Comparison of ENCODE assay signal across 8 cellular contexts in genomic region chrX:70133303-70134115, GRCh38. TPM values are rescaled to one million over a fixed set of nuclear protein-coding genes. Genes with fewer than 3 reads are reported as not detected.
DNase-seq lines count a peak whose midpoint lies in the region; ATAC-seq, FAIRE-seq and TF ChIP-seq lines count a peak whose summit lies in the region.

Gene IGBP1, plus strand, starts transcription at chrX:70133447. Its CDS starts 501 bp downstream, at chrX:70133948.

- TF ChIP-seq CTCF in AG09309 (IDR thresholded peaks at IDR 0.05; ENCODE audit: control insufficient read depth, insufficient read depth, low read depth, low read length, missing control alignments) (peak; percentile 68), activated B cell treated with CpG ODN at 0.5 μM for 24 hours (IDR thresholded peaks at IDR 0.05) (no peak)

- POLR2A ChIA-PET in activated B cell treated with CpG ODN at 0.5 μM for 24 hours (lab: Charles Lee) = interaction anchor here (0.5 to 1.6 kb wide), 13 partner anchors 9 to 1634 kb away, joined by 3 to 14 read pairs (median 3); partner anchors contain the start of genes EFNB1, PJA1, TAF1 and YIPF6

- peak; percentile 41 for DNase-seq in AG09309 (ENCODE audit: low read depth)
- peak; percentile 97 for DNase-seq in NCI-H2227 treated with DMSO at 0.1 percent for 48 hours (lab: John Stamatoyannopoulos, UW)
- DNase-seq in activated B cell treated with CpG ODN at 0.5 μM for 24 hours = peak; percentile 57
- peak in 60 of 61 donors; percentile 14 to 94 (median 68) for DNase-seq in caudate nucleus (lab: John Stamatoyannopoulos, UW)
- DNase-seq in stimulated activated CD4-positive, alpha-beta T cell treated with anti-CD3 and anti-CD28 coated beads, Interleukin-12 subunit alpha, Interleukin-12 subunit beta, amount 100 ng/mL, for 4 hours = peak; percentile 56

- H3K27ac ChIP-seq in caudate nucleus (ENCODE audit: low read depth, low read length) = peak within 1 kb of the TSS; percentile 44

- H3K27me3 Mint-ChIP-seq in activated B cell treated with CpG ODN at 0.5 μM for 24 hours = no peaks in the 10 kb centered on the region

- ATAC-seq in GM18909 (IDR thresholded peaks at IDR 0.05; ENCODE audit: poor library complexity, unreplicated experiment) (peak; percentile 89), HG03175 (IDR thresholded peaks at IDR 0.05; ENCODE audit: unreplicated experiment) (peak; percentile 86), activated B cell treated with CpG ODN at 0.5 μM for 24 hours (ENCODE audit: low read depth) (peak; percentile 82)

- intact Hi-C loops in activated B cell treated with CpG ODN at 0.5 μM for 24 hours (cut with micrococcal nuclease) = loop anchor here (1.0 to 10.0 kb wide), 6 partner anchors 157 to 1305 kb away; partner anchors contain the start of genes FOXO4, KIF4A and PJA1

- peaks cover 22% of the 10 kb centered on the region for H3K36me3 Mint-ChIP-seq in activated B cell treated with CpG ODN at 0.5 μM for 24 hours (ENCODE audit: low read depth)

- peak; percentile 81 for FAIRE-seq in islet of Langerhans (lab: Jason Lieb, UNC)

- CTCF ChIA-PET in activated B cell treated with CpG ODN at 0.5 μM for 24 hours (lab: Charles Lee) = interaction anchor here (1.0 to 1.4 kb wide), 4 partner anchors 32 to 596 kb away, joined by 3 to 7 read pairs (median 3); no protein-coding TSS in a partner anchor

- peaks cover 29% of the 10 kb centered on the region for H3K4me1 Mint-ChIP-seq in activated B cell treated with CpG ODN at 0.5 μM for 24 hours

- H3K9me3 Mint-ChIP-seq in activated B cell treated with CpG ODN at 0.5 μM for 24 hours = no peaks in the 10 kb centered on the region

- H3K4me3 Mint-ChIP-seq in activated B cell treated with CpG ODN at 0.5 μM for 24 hours = peak within 1 kb of the TSS; percentile 99

- H3K4me3 ChIP-seq in AG09309 (ENCODE audit: control insufficient read depth, low read depth, low read length) = peak within 1 kb of the TSS; percentile 79

- H3K27ac Mint-ChIP-seq in activated B cell treated with CpG ODN at 0.5 μM for 24 hours = peak within 1 kb of the TSS; percentile 96

RNA-seq across cellular contexts. Expression of gene IGBP1, which starts in this region (rescaled TPM):
- 51.6 and 52.7 TPM in 2 replicates for total RNA-seq in activated B cell treated with CpG ODN at 0.5 μM for 24 hours

Comparison
In these comparisons a context has a peak if more than half of its experiments do, and no peak if none do; other contexts are left out.
1. Peak in every context shown above with its lines: DNase-seq, ATAC-seq, H3K4me3 ChIP-seq and H3K27ac ChIP-seq.
2. DNase-seq: peak in every context shown above with its lines; median percentile 97 in NCI-H2227 treated with DMSO at 0.1 percent for 48 hours; 68 in caudate nucleus; 57 in activated B cell treated with CpG ODN at 0.5 μM for 24 hours; 56 in stimulated activated CD4-positive, alpha-beta T cell treated with anti-CD3 and anti-CD28 coated beads, Interleukin-12 subunit alpha, Interleukin-12 subunit beta, amount 100 ng/mL, for 4 hours; 41 in AG09309.